Comparison of ENCODE assay signal across 32 cellular contexts in genomic region chr7:151856098-151856497, GRCh38. TPM values are rescaled to one million over a fixed set of nuclear protein-coding genes. Genes with fewer than 3 reads are reported as not detected.
DNase-seq lines count a peak whose midpoint lies in the region; ATAC-seq and TF ChIP-seq lines count a peak whose summit lies in the region.
"Had no signal": no experiment of that assay in that cellular context is flagged by ENCODE, and none has a peak within 500 bp of the region (broad histone marks: within the 10 kb centered on the region; RNA-seq: fewer than 3 reads in every experiment).

No MANE protein-coding gene starts in this region.

- intact Hi-C loops in right cardiac atrium (cut with DNase I) (no loop called here), heart right ventricle (cut with DNase I) (no loop called here)

- no peaks in the 10 kb centered on the region for H3K9me3 Mint-ChIP-seq in stimulated activated memory B cell treated with anti-CD40 and anti-IgM and Interleukin-4, amounts not matched to agents 10 μg/mL and 1 μg/mL and 100 μg/mL, for 72 hours
- H3K9me3 Mint-ChIP-seq: activated naive CD4-positive, alpha-beta T cell treated with anti-CD3 and anti-CD28 coated beads for 36 hours; central memory CD8-positive, alpha-beta T cell; dendritic cell treated with granulocyte-macrophage colony-stimulating factor and Interleukin-4, amounts not matched to agents 40 ng/mL and 50 ng/mL, for 4 days had no signal

- DNase-seq in right cardiac atrium: peak in 2 of 3 donors; percentile 16 to 25
- no peak for DNase-seq in heart right ventricle
- no peak for DNase-seq in RWPE2 (ENCODE audit: low spot score)
- no peak for DNase-seq in foreskin keratinocyte
- DNase-seq in kidney glomerular epithelial cell (lab: John Stamatoyannopoulos, UW): no peak
- no peak for DNase-seq in superior temporal gyrus (ENCODE audit: extremely low spot score)
- DNase-seq in SIG-M5 treated with dmso at 0.1 percent for 504 hours (lab: John Stamatoyannopoulos, UW; ENCODE audit: unreplicated experiment): no peak
- DNase-seq: activated CD4-positive, CD25-positive, alpha-beta regulatory T cell treated with anti-CD3 and anti-CD28 coated beads, Interleukin-2, amount 50 U/mL, for 72 hours; activated CD8-positive, alpha-beta T cell treated with anti-CD3 and anti-CD28 coated beads, Interleukin-2, amount 10 ng/mL, durations not matched to agents 7 days and 5 days; activated naive CD4-positive, alpha-beta T cell treated with anti-CD3 and anti-CD28 coated beads for 36 hours; AML-193; Calu3; CD4-positive, CD25-positive, alpha-beta regulatory T cell; DND-41; foreskin fibroblast; GF-D8; NCI-H1436; NCI-H2081 treated with DMSO at 0.1 percent for 48 hours; NCI-H774; stimulated activated CD4-positive, alpha-beta T cell treated with anti-CD3 and anti-CD28 coated beads, Interleukin-2, amount 100 ng/mL, for 48 hours; T-helper 17 cell; tibial artery had no signal

- no peaks in the 10 kb centered on the region for H3K27me3 ChIP-seq in right cardiac atrium (ENCODE audit: control insufficient read depth, insufficient read depth)
- H3K27me3 ChIP-seq in heart right ventricle: no peaks in the 10 kb centered on the region
- H3K27me3 ChIP-seq in RWPE2 (ENCODE audit: insufficient read depth, poor library complexity, severe bottlenecking): no peaks in the 10 kb centered on the region
- H3K27me3 ChIP-seq in foreskin keratinocyte: peaks cover 6% of the 10 kb centered on the region
- H3K27me3 ChIP-seq: esophagus muscularis mucosa, hepatocyte, left lung, neutrophil, tibial artery had no signal

- H3K36me3 ChIP-seq in heart right ventricle (peaks cover 0 to 3% (median 0%) of the 10 kb centered on the region in 9 donors), RWPE2 (ENCODE audit: low read depth) (no peaks in the 10 kb centered on the region)
- H3K36me3 ChIP-seq: left lung, neutrophil, prostate gland had no signal

- peaks cover 3% of the 10 kb centered on the region for H3K36me3 Mint-ChIP-seq in stimulated activated memory B cell treated with anti-CD40 and anti-IgM and Interleukin-4, amounts not matched to agents 10 μg/mL and 1 μg/mL and 100 μg/mL, for 72 hours
- H3K36me3 Mint-ChIP-seq: CD4-positive, CD25-positive, alpha-beta regulatory T cell had no signal

- no peaks in the 10 kb centered on the region for H3K27me3 Mint-ChIP-seq in stimulated activated memory B cell treated with anti-CD40 and anti-IgM and Interleukin-4, amounts not matched to agents 10 μg/mL and 1 μg/mL and 100 μg/mL, for 72 hours
- H3K27me3 Mint-ChIP-seq: CD4-positive, CD25-positive, alpha-beta regulatory T cell; central memory CD8-positive, alpha-beta T cell; dendritic cell treated with granulocyte-macrophage colony-stimulating factor and Interleukin-4, amounts not matched to agents 40 ng/mL and 50 ng/mL, for 4 days; T-helper 17 cell had no signal

- peak overlapping the region; percentile 7 for H3K27ac Mint-ChIP-seq in stimulated activated memory B cell treated with anti-CD40 and anti-IgM and Interleukin-4, amounts not matched to agents 10 μg/mL and 1 μg/mL and 100 μg/mL, for 72 hours
- H3K27ac Mint-ChIP-seq: activated CD8-positive, alpha-beta T cell treated with anti-CD3 and anti-CD28 coated beads, Interleukin-2, amount 10 ng/mL, durations not matched to agents 7 days and 5 days; activated naive CD4-positive, alpha-beta T cell treated with anti-CD3 and anti-CD28 coated beads for 36 hours; dendritic cell treated with granulocyte-macrophage colony-stimulating factor and Interleukin-4, amounts not matched to agents 40 ng/mL and 50 ng/mL, for 4 days; T-helper 17 cell had no signal

- ATAC-seq in right cardiac atrium: no peak
- ATAC-seq in heart right ventricle: no peak
- no peak for ATAC-seq in RWPE2 (ENCODE audit: low read depth)
- no peak for ATAC-seq in foreskin keratinocyte
- no peak for ATAC-seq in stimulated activated memory B cell treated with anti-CD40 and anti-IgM and Interleukin-4, amounts not matched to agents 10 μg/mL and 1 μg/mL and 100 μg/mL, for 72 hours
- ATAC-seq: activated CD8-positive, alpha-beta T cell treated with anti-CD3 and anti-CD28 coated beads, Interleukin-2, amount 10 ng/mL, durations not matched to agents 7 days and 5 days; left lung; sciatic nerve; T-helper 17 cell had no signal

- H3K4me1 ChIP-seq in right cardiac atrium (ENCODE audit: control insufficient read depth, insufficient read depth, low read length) (peaks cover 3% of the 10 kb centered on the region), heart right ventricle (peaks cover 0 to 21% (median 6%) of the 10 kb centered on the region in 9 donors), RWPE2 (ENCODE audit: insufficient read depth, poor library complexity, severe bottlenecking) (no peaks in the 10 kb centered on the region), foreskin keratinocyte (no peaks in the 10 kb centered on the region)
- H3K4me1 ChIP-seq: prostate gland had no signal

- no peak overlapping the region for H3K4me3 ChIP-seq in right cardiac atrium (ENCODE audit: low read length)
- H3K4me3 ChIP-seq in heart right ventricle: no peak overlapping the region
- H3K4me3 ChIP-seq in RWPE2 (ENCODE audit: severe bottlenecking): no peak overlapping the region
- H3K4me3 ChIP-seq: esophagus muscularis mucosa, hepatocyte, left lung, prostate gland, tibial artery had no signal

- H3K9me3 ChIP-seq in right cardiac atrium (ENCODE audit: control insufficient read depth, low read length) (no peaks in the 10 kb centered on the region), heart right ventricle (no peaks in the 10 kb centered on the region), RWPE2 (ENCODE audit: severe bottlenecking) (no peaks in the 10 kb centered on the region)
- H3K9me3 ChIP-seq: esophagus muscularis mucosa, left lung, neutrophil, prostate gland, tibial artery had no signal

- TF ChIP-seq CTCF in heart right ventricle (IDR thresholded peaks at IDR 0.05) (no peak), RWPE2 (IDR thresholded peaks at IDR 0.05; ENCODE audit: poor library complexity, severe bottlenecking) (peak; percentile 22), foreskin keratinocyte (conservative IDR thresholded peaks at IDR 0.05) (peak; percentile 31)

- no peak overlapping the region for H3K4me3 Mint-ChIP-seq in stimulated activated memory B cell treated with anti-CD40 and anti-IgM and Interleukin-4, amounts not matched to agents 10 μg/mL and 1 μg/mL and 100 μg/mL, for 72 hours
- H3K4me3 Mint-ChIP-seq: activated CD8-positive, alpha-beta T cell treated with anti-CD3 and anti-CD28 coated beads, Interleukin-2, amount 10 ng/mL, durations not matched to agents 7 days and 5 days; activated naive CD4-positive, alpha-beta T cell treated with anti-CD3 and anti-CD28 coated beads for 36 hours; CD4-positive, CD25-positive, alpha-beta regulatory T cell; central memory CD8-positive, alpha-beta T cell; dendritic cell treated with granulocyte-macrophage colony-stimulating factor and Interleukin-4, amounts not matched to agents 40 ng/mL and 50 ng/mL, for 4 days; T-helper 17 cell had no signal

- peaks cover 52% of the 10 kb centered on the region for H3K4me1 Mint-ChIP-seq in stimulated activated memory B cell treated with anti-CD40 and anti-IgM and Interleukin-4, amounts not matched to agents 10 μg/mL and 1 μg/mL and 100 μg/mL, for 72 hours

- 89% methylated on average over 14 of the region's 14 CpGs for WGBS in right cardiac atrium
- 87 to 93% methylated on average over 14 of the region's 14 CpGs for WGBS in heart right ventricle, 2 donors

- H3K27ac ChIP-seq in right cardiac atrium (ENCODE audit: low read length): no peak overlapping the region
- H3K27ac ChIP-seq in heart right ventricle: no peak overlapping the region
- H3K27ac ChIP-seq in RWPE2 (ENCODE audit: poor library complexity, severe bottlenecking): no peak overlapping the region
- H3K27ac ChIP-seq in foreskin keratinocyte: no peak overlapping the region
- H3K27ac ChIP-seq: esophagus muscularis mucosa, hepatocyte, left lung, neutrophil, prostate gland, RWPE1, tibial artery had no signal

RNA-seq across cellular contexts. Expression of gene PRKAG2, which starts 20.8 kb away (rescaled TPM):
- 100 to 1,000 TPM; 167 to 298 (median 211) TPM for total RNA-seq in right cardiac atrium
- 162 TPM for polyA plus RNA-seq in right cardiac atrium
- total RNA-seq in heart right ventricle: 100 to 1,000 TPM; 101 to 156 (median 121) TPM
- polyA plus RNA-seq in heart right ventricle: 10 to 100 TPM; 52.4 to 68.0 TPM
- total RNA-seq in foreskin keratinocyte: 27.1 and 31.6 TPM in 2 replicates
- polyA plus RNA-seq in foreskin keratinocyte: 18.4 and 22.3 TPM in 2 replicates

Comparison
In these comparisons a context has a peak if more than half of its experiments do, and no peak if none do; other contexts are left out.
1. DNase-seq: peak in right cardiac atrium (2 of 3); none in heart right ventricle (0 of 2), RWPE2 (single experiment), foreskin keratinocyte (0 of 2), kidney glomerular epithelial cell (single experiment), superior temporal gyrus (single experiment) and SIG-M5 treated with dmso at 0.1 percent for 504 hours (single experiment).
2. CTCF ChIP-seq: peak in RWPE2 (single experiment) and foreskin keratinocyte (single experiment); none in heart right ventricle (0 of 9).